Comparison of ENCODE assay signal across 38 cellular contexts in the genomic region with DNA sequence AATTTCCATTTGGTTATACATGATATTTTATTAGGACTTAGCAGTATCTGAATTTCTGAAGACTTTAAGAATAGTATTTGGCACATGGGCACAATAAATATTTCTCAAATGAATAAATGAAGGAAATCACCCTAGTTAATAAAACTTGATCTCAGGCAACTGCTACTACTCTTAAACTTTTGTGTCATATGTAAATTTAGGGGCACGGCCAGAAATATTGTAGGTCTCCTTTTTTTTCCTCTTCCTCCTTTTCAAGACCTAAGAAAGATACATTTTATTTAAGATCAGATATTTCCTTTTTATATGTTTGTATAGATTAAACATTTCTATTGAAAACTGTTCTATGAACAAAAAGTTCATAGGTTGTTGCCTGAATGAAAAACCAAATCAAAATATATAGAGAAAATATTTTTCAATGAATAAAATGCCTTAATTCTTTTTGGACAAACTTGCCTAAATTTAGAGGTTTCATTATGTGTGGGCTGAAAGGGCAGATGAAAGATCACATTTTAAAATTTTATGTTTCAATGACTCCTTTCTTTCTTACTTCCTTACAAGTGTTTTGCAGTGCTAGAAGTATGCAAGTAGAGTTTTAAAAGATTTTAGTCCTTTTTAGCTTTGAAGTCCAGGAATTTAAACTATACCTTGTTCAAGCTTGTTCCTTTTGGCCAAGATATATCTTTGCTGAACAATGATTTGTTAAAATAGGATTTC. TPM values are rescaled to one million over a fixed set of nuclear protein-coding genes. Genes with fewer than 3 reads are reported as not detected.
"Had no signal": no experiment of that assay in that cellular context is flagged by ENCODE, and none has a peak within 500 bp of the region (broad histone marks: within the 10 kb centered on the region; RNA-seq: fewer than 3 reads in every experiment).

No MANE protein-coding gene starts in this region.

- DNase-seq: activated CD4-positive, alpha-beta T cell treated with anti-CD3 and anti-CD28 coated beads for 1 hour; activated CD4-positive, alpha-beta T cell treated with anti-CD3 and anti-CD28 coated beads for 48 hours; activated CD4-positive, alpha-beta T cell treated with anti-CD3 and anti-CD28 coated beads, Interleukin-2, amount 50 U/mL, for 4 hours; activated CD4-positive, CD25-positive, alpha-beta regulatory T cell; activated CD8-positive, alpha-beta T cell treated with anti-CD3 and anti-CD28 coated beads for 36 hours; activated effector memory CD4-positive, alpha-beta T cell treated with anti-CD3 and anti-CD28 coated beads, Interleukin-2, amount 50 U/mL, for 16 hours; activated naive CD4-positive, alpha-beta T cell; activated naive CD4-positive, alpha-beta T cell treated with anti-CD3 and anti-CD28 coated beads, Interleukin-2, amount 50 U/mL, for 16 hours; activated naive CD8-positive, alpha-beta T cell treated with anti-CD3 and anti-CD28 coated beads for 36 hours; activated T-cell treated with anti-CD3 and anti-CD28 coated beads, Interleukin-2, amount 50 U/mL, for 1 hour; activated T-cell treated with anti-CD3 and anti-CD28 coated beads, Interleukin-2, amount 50 U/mL, for 72 hours; amniotic stem cell; caudate nucleus; cerebellar nuclear complex; NCI-H1092 treated with DMSO at 0.1 percent for 48 hours; NCI-H1417; NCI-H146; NCI-H187; NCI-H2029 treated with DMSO at 0.1 percent for 48 hours; NCI-H2107; NCI-H2171; NCI-H510A; NCI-H526; NCI-H748 treated with DMSO at 0.1 percent for 48 hours; NK-92 treated with Interleukin-12 subunit alpha and Interleukin-12 subunit beta, amount 100 ng/mL, for 24 hours; PC-9; SW 1271; T-helper 1 cell; T-helper 2 cell; T-helper 9 cell had no signal

- H3K27ac Mint-ChIP-seq: activated CD8-positive, alpha-beta T cell treated with anti-CD3 and anti-CD28 coated beads for 36 hours; activated naive CD8-positive, alpha-beta T cell treated with anti-CD3 and anti-CD28 coated beads for 36 hours; activated T-cell treated with anti-CD3 and anti-CD28 coated beads, Interleukin-2, amount 50 U/mL, for 72 hours; activated T-helper 17 cell treated with anti-CD3 and anti-CD28 coated beads, Interleukin-2, amount 50 U/mL, for 72 hours had no signal

- H3K4me3 Mint-ChIP-seq: activated CD8-positive, alpha-beta T cell treated with anti-CD3 and anti-CD28 coated beads for 36 hours; activated naive CD8-positive, alpha-beta T cell treated with anti-CD3 and anti-CD28 coated beads for 36 hours; activated T-cell treated with anti-CD3 and anti-CD28 coated beads, Interleukin-2, amount 50 U/mL, for 72 hours; activated T-helper 17 cell treated with anti-CD3 and anti-CD28 coated beads, Interleukin-2, amount 50 U/mL, for 72 hours had no signal

- H3K4me2 ChIP-seq: PC-9 had no signal

- H2AFZ ChIP-seq: PC-9 had no signal

- H3K9me3 Mint-ChIP-seq: activated CD8-positive, alpha-beta T cell treated with anti-CD3 and anti-CD28 coated beads for 36 hours; activated naive CD8-positive, alpha-beta T cell treated with anti-CD3 and anti-CD28 coated beads for 36 hours; activated T-cell treated with anti-CD3 and anti-CD28 coated beads, Interleukin-2, amount 50 U/mL, for 72 hours; activated T-helper 17 cell treated with anti-CD3 and anti-CD28 coated beads, Interleukin-2, amount 50 U/mL, for 72 hours; brain had no signal

- FAIRE-seq: bronchial epithelial cell, RCC 7860 had no signal

- H3K36me3 Mint-ChIP-seq: activated naive CD8-positive, alpha-beta T cell treated with anti-CD3 and anti-CD28 coated beads for 36 hours; brain had no signal

- H3K27ac ChIP-seq: PC-9, RWPE1, VCaP had no signal

- H3K4me3 ChIP-seq: PC-9 had no signal

- H3K27me3 Mint-ChIP-seq: activated CD8-positive, alpha-beta T cell treated with anti-CD3 and anti-CD28 coated beads for 36 hours; activated naive CD8-positive, alpha-beta T cell treated with anti-CD3 and anti-CD28 coated beads for 36 hours; activated T-helper 17 cell treated with anti-CD3 and anti-CD28 coated beads, Interleukin-2, amount 50 U/mL, for 72 hours; brain had no signal

- H3K4me1 Mint-ChIP-seq: activated T-helper 17 cell treated with anti-CD3 and anti-CD28 coated beads, Interleukin-2, amount 50 U/mL, for 72 hours had no signal

RNA-seq across cellular contexts. Expression of a gene that starts 26.3 kb away (rescaled TPM):
- total RNA-seq: M059J, OCI-LY7 had no signal
